ENCODE assay signal across 10 cellular contexts in genomic region chr2:101036562-101036961, GRCh38. TPM values are rescaled to one million over a fixed set of nuclear protein-coding genes. Genes with fewer than 3 reads are reported as not detected.
DNase-seq lines count a peak whose midpoint lies in the region; ATAC-seq, FAIRE-seq and TF ChIP-seq lines count a peak whose summit lies in the region.
"Had no signal": no experiment of that assay in that cellular context is flagged by ENCODE, and none has a peak within 500 bp of the region (broad histone marks: within the 10 kb centered on the region; RNA-seq: fewer than 3 reads in every experiment).

No MANE protein-coding gene starts in this region.

- ATAC-seq in GM21576 (IDR thresholded peaks at IDR 0.05; ENCODE audit: unreplicated experiment): no peak
- ATAC-seq in GM21390 (IDR thresholded peaks at IDR 0.05; ENCODE audit: unreplicated experiment): no peak

- H3K4me1 ChIP-seq in endothelial cell of umbilical vein (ENCODE audit: control insufficient read depth, extremely low read depth, insufficient read depth, low read length) (no peaks in the 10 kb centered on the region), smooth muscle cell (ENCODE audit: low read depth) (no peaks in the 10 kb centered on the region)
- H3K4me1 ChIP-seq: BLaER1, SJCRH30 had no signal

- no peak overlapping the region for H3K4me3 ChIP-seq in endothelial cell of umbilical vein (replicated peaks in 1 of 3; ENCODE audit: insufficient read depth in 1 of 3, low read depth in 1 of 3, low read length in 3 of 3)
- no peak overlapping the region for H3K4me3 ChIP-seq in smooth muscle cell
- H3K4me3 ChIP-seq: BLaER1, SJCRH30 had no signal

- H3K27me3 ChIP-seq in endothelial cell of umbilical vein (ENCODE audit: control insufficient read depth in 2 of 2, insufficient read depth in 2 of 2, low read length in 2 of 2): no peaks in the 10 kb centered on the region
- H3K27me3 ChIP-seq in smooth muscle cell (ENCODE audit: low read depth): no peaks in the 10 kb centered on the region
- H3K27me3 ChIP-seq: BLaER1, SJCRH30 had no signal

- no peaks in the 10 kb centered on the region for H3F3A ChIP-seq in smooth muscle cell (ENCODE audit: low read depth)

- DNase-seq in DMS79 treated with DMSO at 0.1 percent for 48 hours (lab: John Stamatoyannopoulos, UW): peak; percentile 6
- no peak for DNase-seq in DMS79 (lab: John Stamatoyannopoulos, UW)
- peak; percentile 10 for DNase-seq in NCI-H69 (lab: John Stamatoyannopoulos, UW)
- DNase-seq in endothelial cell of umbilical vein (ENCODE audit: low read depth, low spot score): peak; percentile 53
- no peak for DNase-seq in smooth muscle cell (lab: John Stamatoyannopoulos, UW; ENCODE audit: unreplicated experiment)
- no peak for DNase-seq in occipital lobe (lab: John Stamatoyannopoulos, UW)

- H3K4me2 ChIP-seq in endothelial cell of umbilical vein (ENCODE audit: insufficient read depth, low read length) (no peak overlapping the region), smooth muscle cell (no peak overlapping the region)
- H3K4me2 ChIP-seq: BLaER1 had no signal

- peak; percentile 24 to 40 for TF ChIP-seq CTCF in endothelial cell of umbilical vein (IDR thresholded peaks at IDR 0.05; ENCODE audit: extremely low read depth in 1 of 2, insufficient read depth in 1 of 2, low read depth in 1 of 2, low read length in 2 of 2)
- peak; percentile 56 for TF ChIP-seq CTCF in smooth muscle cell (IDR thresholded peaks at IDR 0.05; ENCODE audit: borderline replicate concordance, insufficient read depth, poor library complexity, severe bottlenecking)

- no TSS peak for BruUV-seq in endothelial cell of umbilical vein (replicated peaks; lab: Mats Ljungman, UMichigan)

- WGBS in smooth muscle cell (ENCODE audit: low lambda C conversion rate): 95% methylated on average over 2 of the region's 2 CpGs

- peaks cover 16 to 23% of the 10 kb centered on the region in 2 experiments for H3K36me3 ChIP-seq in endothelial cell of umbilical vein (ENCODE audit: control insufficient read depth in 2 of 2, extremely low read depth in 1 of 2, insufficient read depth in 2 of 2, low read length in 2 of 2)
- H3K36me3 ChIP-seq in smooth muscle cell (ENCODE audit: low read depth): no peaks in the 10 kb centered on the region
- H3K36me3 ChIP-seq: BLaER1, SJCRH30 had no signal

- TF ChIP-seq POLR2A in endothelial cell of umbilical vein (IDR thresholded peaks at IDR 0.05; ENCODE audit: low read depth, low read length): no peak

- no peak overlapping the region for H2AFZ ChIP-seq in endothelial cell of umbilical vein (ENCODE audit: low read depth, low read length)
- H2AFZ ChIP-seq in smooth muscle cell (ENCODE audit: low read depth): no peak overlapping the region

- no peaks in the 10 kb centered on the region for H3K9me1 ChIP-seq in endothelial cell of umbilical vein (replicated peaks; ENCODE audit: control insufficient read depth, extremely low read depth, insufficient read depth, low read length)

- H3K79me2 ChIP-seq in endothelial cell of umbilical vein (ENCODE audit: control insufficient read depth, insufficient read depth, low read length): no peaks in the 10 kb centered on the region
- no peaks in the 10 kb centered on the region for H3K79me2 ChIP-seq in smooth muscle cell (ENCODE audit: low read depth)

- CTCF ChIA-PET in endothelial cell of umbilical vein (lab: Charles Lee): interaction anchor here (0.6 to 5.5 kb wide), 40 partner anchors 8 to 430 kb away, joined by 3 to 210 read pairs (median 4); partner anchors contain the start of gene TBC1D8

- intact Hi-C loops in endothelial cell of umbilical vein (cut with micrococcal nuclease): loop anchor here (1.0 kb wide), 3 partner anchors 116 to 169 kb away; no protein-coding TSS in a partner anchor

- POLR2A ChIA-PET in endothelial cell of umbilical vein (lab: Charles Lee): interaction anchor here (1.2 kb wide), 1 partner anchor 152 kb away, joined by 4 read pairs; no protein-coding TSS in a partner anchor

- H3K27ac ChIP-seq in endothelial cell of umbilical vein (ENCODE audit: insufficient read depth, low read depth, low read length): no peak overlapping the region
- H3K27ac ChIP-seq in smooth muscle cell (ENCODE audit: low read depth): no peak overlapping the region
- H3K27ac ChIP-seq: BLaER1, SJCRH30 had no signal

- dilution Hi-C loops in endothelial cell of umbilical vein (cut with MboI; ENCODE audit: extremely low pct_ligation_motif_present, low sequenced_read_pairs): loop anchor here (25.0 kb wide), 1 partner anchor 176 kb away; no protein-coding TSS in a partner anchor

- H4K20me1 ChIP-seq in endothelial cell of umbilical vein (replicated peaks; ENCODE audit: control insufficient read depth, extremely low read depth, insufficient read depth, low read length) (no peaks in the 10 kb centered on the region), smooth muscle cell (ENCODE audit: low read depth) (no peaks in the 10 kb centered on the region)
- H4K20me1 ChIP-seq: BLaER1 had no signal

- H3K9me3 ChIP-seq in endothelial cell of umbilical vein (replicated peaks; ENCODE audit: control insufficient read depth, insufficient read depth, low read length) (no peaks in the 10 kb centered on the region), smooth muscle cell (replicated peaks; ENCODE audit: low read depth) (no peaks in the 10 kb centered on the region)
- H3K9me3 ChIP-seq: BLaER1, SJCRH30 had no signal

- FAIRE-seq in endothelial cell of umbilical vein (lab: Jason Lieb, UNC): peak; percentile 91

- H3K9ac ChIP-seq in endothelial cell of umbilical vein (replicated peaks; ENCODE audit: extremely low read depth, insufficient read depth, low read length) (no peak overlapping the region), smooth muscle cell (ENCODE audit: low read depth) (no peak overlapping the region)
- H3K9ac ChIP-seq: BLaER1 had no signal

TF ChIP-seq in endothelial cell of umbilical vein, 7 proteins besides CTCF, POLR2A, EP300 and RAD21:
- TF ChIP-seq GATA2 (IDR thresholded peaks at IDR 0.05; ENCODE audit: insufficient read depth, insufficient read length, low read depth, low read length): no peak

RNA-seq across cellular contexts. Expression of gene RPL31, which starts 34.5 kb away (rescaled TPM):
- 1,337 and 1,355 TPM in 2 replicates for total RNA-seq in endothelial cell of umbilical vein
- polyA plus RNA-seq in endothelial cell of umbilical vein: 975 and 1,137 TPM in 2 replicates
- polyA plus RNA-seq in endothelial cell of umbilical vein (2011; cell fraction: cytosol; rRNA removed): 3,338 and 4,040 TPM in 2 replicates
- polyA plus RNA-seq in endothelial cell of umbilical vein (2011; cell fraction: nucleus; rRNA removed): 767 and 904 TPM in 2 replicates
- polyA plus RNA-seq in endothelial cell of umbilical vein (2012): 4,052 and 5,308 TPM in 2 replicates
- 521 and 829 TPM in 2 replicates for polyA minus RNA-seq in endothelial cell of umbilical vein
- 362 TPM for polyA minus RNA-seq in endothelial cell of umbilical vein (2011; cell fraction: cytosol; rRNA and poly(A)+ RNA removed)
- polyA minus RNA-seq in endothelial cell of umbilical vein (2011; cell fraction: nucleus; rRNA and poly(A)+ RNA removed): 83.9 and 84.4 TPM in 2 replicates
- 1,508 and 1,659 TPM in 2 replicates for total RNA-seq in smooth muscle cell
- 1,292 and 1,320 TPM in 2 replicates for polyA plus RNA-seq in smooth muscle cell
- 876 TPM for total RNA-seq in occipital lobe

Comparison
In these comparisons a context has a peak if more than half of its experiments do, and no peak if none do; other contexts are left out.
1. DNase-seq: peak in DMS79 treated with DMSO at 0.1 percent for 48 hours (single experiment), NCI-H69 (single experiment) and endothelial cell of umbilical vein (single experiment); none in DMS79 (single experiment), smooth muscle cell (single experiment) and occipital lobe (single experiment).